ENCODE assay signal across 23 cellular contexts in the genomic region with DNA sequence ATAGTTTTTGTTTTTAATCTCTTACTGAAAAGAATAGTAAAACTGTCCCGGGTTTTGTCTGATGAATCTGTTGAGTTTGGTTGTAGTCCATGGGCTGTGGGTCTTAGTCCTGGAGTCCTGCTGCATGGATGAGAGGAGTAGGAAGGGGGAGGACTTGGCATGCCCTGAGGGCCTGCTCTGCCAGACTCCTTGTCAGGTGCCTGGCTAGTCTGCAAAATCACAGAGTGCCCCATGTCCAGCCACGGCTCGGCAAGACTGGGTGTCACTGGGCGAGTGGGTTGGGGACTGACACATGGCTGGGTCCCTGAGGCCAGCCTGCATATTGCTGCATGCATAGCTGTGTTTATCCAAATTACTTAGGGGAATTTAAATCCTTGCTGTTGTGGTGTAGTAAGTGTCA. TPM values are rescaled to one million over a fixed set of nuclear protein-coding genes. Genes with fewer than 3 reads are reported as not detected.
DNase-seq lines count a peak whose midpoint lies in the region; ATAC-seq and TF ChIP-seq lines count a peak whose summit lies in the region.
"Had no signal": no experiment of that assay in that cellular context is flagged by ENCODE, and none has a peak within 500 bp of the region (broad histone marks: within the 10 kb centered on the region; RNA-seq: fewer than 3 reads in every experiment).

No MANE protein-coding gene starts in this region.

- in situ Hi-C loops in gastrocnemius medialis (cut with MboI; ENCODE audit: low sequenced_read_pairs in 4 of 4): no loop called here

- DNase-seq in activated effector memory CD4-positive, alpha-beta T cell treated with anti-CD3 and anti-CD28 coated beads, Interleukin-2, amount 50 U/mL, for 16 hours: peak; percentile 50
- no peak for DNase-seq in activated effector memory CD4-positive, alpha-beta T cell treated with Interleukin-2 at 50 U/mL for 16 hours
- DNase-seq in coronary artery (ENCODE audit: low spot score) (peak; percentile 65), left ventricle myocardium inferior (peak; percentile 56), gastrocnemius medialis (peak; percentile 52 to 67), omental fat pad (ENCODE audit: low spot score) (no peak)
- no peak for DNase-seq in stimulated activated CD4-positive, alpha-beta T cell treated with anti-CD3 and anti-CD28 coated beads, Interleukin-4, amount 100 ng/mL, for 4 hours
- DNase-seq: 8988T; Calu3; CD8-positive, alpha-beta memory T cell; DMS153; IMR-90; NCI-H1105; NCI-H146; NCI-H2029 treated with DMSO at 0.1 percent for 48 hours; NCI-H2171; NCI-H526; Peyer's patch had no signal

- peak overlapping the region in 1 of 2 donors; percentile 26 for H3K27ac ChIP-seq in coronary artery
- peak overlapping the region; percentile 68 for H3K27ac ChIP-seq in left ventricle myocardium inferior (replicated peaks)
- H3K27ac ChIP-seq in gastrocnemius medialis: peak overlapping the region in 3 of 4 donors; percentile 76 to 85 (median 84)
- H3K27ac ChIP-seq: C4-2B, KMS-11, Peyer's patch, SJSA1 had no signal

- H3K4me1 ChIP-seq in left ventricle myocardium inferior (peaks cover 28% of the 10 kb centered on the region), gastrocnemius medialis (peaks cover 31 to 37% of the 10 kb centered on the region in 2 donors)
- H3K4me1 ChIP-seq: Peyer's patch, SJSA1 had no signal

- TF ChIP-seq CTCF in coronary artery (IDR thresholded peaks at IDR 0.05) (no peak), left ventricle myocardium inferior (IDR thresholded peaks at IDR 0.05; ENCODE audit: borderline replicate concordance) (no peak), gastrocnemius medialis (IDR thresholded peaks at IDR 0.05 in 4 of 5, conservative IDR thresholded peaks at IDR 0.05 in 1 of 5) (no peak), omental fat pad (IDR thresholded peaks at IDR 0.05) (no peak)

- TF ChIP-seq POLR2A in gastrocnemius medialis (IDR thresholded peaks at IDR 0.05): no peak

- intact Hi-C loops in left ventricle myocardium inferior (cut with micrococcal nuclease) (no loop called here), gastrocnemius medialis (cut with DNase I; ENCODE audit: low total_unique reads) (no loop called here)

- H3K36me3 ChIP-seq in left ventricle myocardium inferior (peaks cover 38% of the 10 kb centered on the region), gastrocnemius medialis (peaks cover 0 to 3% of the 10 kb centered on the region in 2 donors)

- H3K9me3 ChIP-seq in left ventricle myocardium inferior (replicated peaks) (no peaks in the 10 kb centered on the region), gastrocnemius medialis (no peaks in the 10 kb centered on the region)
- H3K9me3 ChIP-seq: Peyer's patch, SJSA1 had no signal

- H3K4me3 ChIP-seq in coronary artery: no peak overlapping the region
- no peak overlapping the region for H3K4me3 ChIP-seq in left ventricle myocardium inferior
- H3K4me3 ChIP-seq in gastrocnemius medialis: no peak overlapping the region
- H3K4me3 ChIP-seq: Peyer's patch, SJSA1 had no signal

- H3K27me3 ChIP-seq in left ventricle myocardium inferior (ENCODE audit: low read depth) (no peaks in the 10 kb centered on the region), gastrocnemius medialis (no peaks in the 10 kb centered on the region)
- H3K27me3 ChIP-seq: Peyer's patch, SJSA1 had no signal

- ATAC-seq in gastrocnemius medialis (peak; percentile 49 to 62), omental fat pad (ENCODE audit: low FRiP score) (no peak), GM19023 (IDR thresholded peaks at IDR 0.05; ENCODE audit: unreplicated experiment) (no peak)
- ATAC-seq: HCT116 had no signal

RNA-seq across cellular contexts. Expression of gene MINDY4, which starts 9.7 kb away (rescaled TPM):
- total RNA-seq in left ventricle myocardium inferior (3.8 TPM), gastrocnemius medialis (1 to 10 TPM; 1.4 to 4.3 (median 3.0) TPM), omental fat pad (10 to 100 TPM; 11.0 to 30.9 (median 18.9) TPM)

RNA-seq across cellular contexts. Expression of gene INMT, which starts 29.0 kb away (rescaled TPM):
- 49.5 TPM for total RNA-seq in left ventricle myocardium inferior
- total RNA-seq in gastrocnemius medialis: 1 to 10 TPM; 1.9 to 8.6 (median 5.5) TPM
- total RNA-seq in omental fat pad: 100 to 1,000 TPM; 156 to 545 (median 222) TPM
- total RNA-seq: Calu3 had no signal

Comparison
In these comparisons a context has a peak if more than half of its experiments do, and no peak if none do; other contexts are left out.
1. DNase-seq: peak in activated effector memory CD4-positive, alpha-beta T cell treated with anti-CD3 and anti-CD28 coated beads, Interleukin-2, amount 50 U/mL, for 16 hours (single experiment), coronary artery (single experiment), left ventricle myocardium inferior (single experiment) and gastrocnemius medialis (2 of 2); none in activated effector memory CD4-positive, alpha-beta T cell treated with Interleukin-2 at 50 U/mL for 16 hours (single experiment), stimulated activated CD4-positive, alpha-beta T cell treated with anti-CD3 and anti-CD28 coated beads, Interleukin-4, amount 100 ng/mL, for 4 hours (0 of 2) and omental fat pad (single experiment).
2. ATAC-seq: peak in gastrocnemius medialis (2 of 2); none in omental fat pad (single experiment) and GM19023 (single experiment).